1 cellular context compared by ENCODE assay signal in genomic region chr6:36603222-36604089, GRCh38.
A peak's percentile ranks its signal among the peaks of the same experiment; 100 is the strongest.
TF ChIP-seq lines count a peak whose summit lies in the region.

No MANE protein-coding gene starts in this region.

TF ChIP-seq in K562, 482 proteins besides CTCF, POLR2A, EP300 and RAD21 (continued from another document):
- TF ChIP-seq, protein P1, sequence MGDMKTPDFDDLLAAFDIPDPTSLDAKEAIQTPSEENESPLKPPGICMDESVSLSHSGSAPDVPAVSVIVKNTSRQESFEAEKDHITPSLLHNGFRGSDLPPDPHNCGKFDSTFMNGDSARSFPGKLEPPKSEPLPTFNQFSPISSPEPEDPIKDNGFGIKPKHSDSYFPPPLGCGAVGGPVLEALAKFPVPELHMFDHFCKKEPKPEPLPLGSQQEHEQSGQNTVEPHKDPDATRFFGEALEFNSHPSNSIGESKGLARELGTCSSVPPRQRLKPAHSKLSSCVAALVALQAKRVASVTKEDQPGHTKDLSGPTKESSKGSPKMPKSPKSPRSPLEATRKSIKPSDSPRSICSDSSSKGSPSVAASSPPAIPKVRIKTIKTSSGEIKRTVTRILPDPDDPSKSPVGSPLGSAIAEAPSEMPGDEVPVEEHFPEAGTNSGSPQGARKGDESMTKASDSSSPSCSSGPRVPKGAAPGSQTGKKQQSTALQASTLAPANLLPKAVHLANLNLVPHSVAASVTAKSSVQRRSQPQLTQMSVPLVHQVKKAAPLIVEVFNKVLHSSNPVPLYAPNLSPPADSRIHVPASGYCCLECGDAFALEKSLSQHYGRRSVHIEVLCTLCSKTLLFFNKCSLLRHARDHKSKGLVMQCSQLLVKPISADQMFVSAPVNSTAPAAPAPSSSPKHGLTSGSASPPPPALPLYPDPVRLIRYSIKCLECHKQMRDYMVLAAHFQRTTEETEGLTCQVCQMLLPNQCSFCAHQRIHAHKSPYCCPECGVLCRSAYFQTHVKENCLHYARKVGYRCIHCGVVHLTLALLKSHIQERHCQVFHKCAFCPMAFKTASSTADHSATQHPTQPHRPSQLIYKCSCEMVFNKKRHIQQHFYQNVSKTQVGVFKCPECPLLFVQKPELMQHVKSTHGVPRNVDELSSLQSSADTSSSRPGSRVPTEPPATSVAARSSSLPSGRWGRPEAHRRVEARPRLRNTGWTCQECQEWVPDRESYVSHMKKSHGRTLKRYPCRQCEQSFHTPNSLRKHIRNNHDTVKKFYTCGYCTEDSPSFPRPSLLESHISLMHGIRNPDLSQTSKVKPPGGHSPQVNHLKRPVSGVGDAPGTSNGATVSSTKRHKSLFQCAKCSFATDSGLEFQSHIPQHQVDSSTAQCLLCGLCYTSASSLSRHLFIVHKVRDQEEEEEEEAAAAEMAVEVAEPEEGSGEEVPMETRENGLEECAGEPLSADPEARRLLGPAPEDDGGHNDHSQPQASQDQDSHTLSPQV (IDR thresholded peaks at IDR 0.05) = no peak
- TF ChIP-seq KLF10 (CRISPR knock-in tag; IDR thresholded peaks at IDR 0.05) = 0 out of 2 replicates have a peak, but pooled peaks have one; percentile 33
- TF ChIP-seq ELK1 (CRISPR knock-in tag; IDR thresholded peaks at IDR 0.05) = no peak
- TF ChIP-seq THRAP3 (IDR thresholded peaks at IDR 0.05; ENCODE audit: borderline replicate concordance) = 0 out of 2 replicates have a peak, but pooled peaks have one; percentile 47
- TF ChIP-seq, protein P2, sequence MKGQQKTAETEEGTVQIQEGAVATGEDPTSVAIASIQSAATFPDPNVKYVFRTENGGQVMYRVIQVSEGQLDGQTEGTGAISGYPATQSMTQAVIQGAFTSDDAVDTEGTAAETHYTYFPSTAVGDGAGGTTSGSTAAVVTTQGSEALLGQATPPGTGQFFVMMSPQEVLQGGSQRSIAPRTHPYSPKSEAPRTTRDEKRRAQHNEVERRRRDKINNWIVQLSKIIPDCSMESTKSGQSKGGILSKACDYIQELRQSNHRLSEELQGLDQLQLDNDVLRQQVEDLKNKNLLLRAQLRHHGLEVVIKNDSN (CRISPR knock-in tag; IDR thresholded peaks at IDR 0.05) = no peak
- no peak; the same call in 1 of the 2 replicates for TF ChIP-seq DEAF1 (CRISPR knock-in tag; IDR thresholded peaks at IDR 0.05)
- TF ChIP-seq ZNF274 (IDR thresholded peaks at IDR 0.05; ENCODE audit: borderline replicate concordance, low read depth, low read length) = no peak
- TF ChIP-seq NR0B1 (IDR thresholded peaks at IDR 0.05; ENCODE audit: partially characterized antibody) = no peak
- TF ChIP-seq ZC3H8 (IDR thresholded peaks at IDR 0.05) = no peak
- 0 out of 2 replicates have a peak, but pooled peaks have one; percentile 31 for TF ChIP-seq ATF6 (CRISPR knock-in tag; IDR thresholded peaks at IDR 0.05)
- no peak for TF ChIP-seq SAFB2 (IDR thresholded peaks at IDR 0.05; ENCODE audit: borderline replicate concordance, low read depth, low read length, severe bottlenecking)
- TF ChIP-seq ZFP36 (IDR thresholded peaks at IDR 0.05; ENCODE audit: low read depth, low read length, partially characterized antibody) = no peak
- no peak for TF ChIP-seq RHOXF2B (CRISPR knock-in tag; conservative IDR thresholded peaks at IDR 0.05)
TF ChIP-seq in K562: peak in this region for 9.
